In genomic region chr19:954672-955494, GRCh38 we compare ENCODE assay signal across 12 cellular contexts. TPM values are rescaled to one million over a fixed set of nuclear protein-coding genes. Genes with fewer than 3 reads are reported as not detected.
A peak's percentile ranks its signal among the peaks of the same experiment; 100 is the strongest.
DNase-seq lines count a peak whose midpoint lies in the region; ATAC-seq, FAIRE-seq and TF ChIP-seq lines count a peak whose summit lies in the region.
"Had no signal": no experiment of that assay in that cellular context is flagged by ENCODE, and none has a peak within 500 bp of the region (broad histone marks: within the 10 kb centered on the region; RNA-seq: fewer than 3 reads in every experiment).

No MANE protein-coding gene starts in this region.

- no peak overlapping the region for H3K4me2 ChIP-seq in Karpas-422 (ENCODE audit: low read depth, low read length, poor library complexity, severe bottlenecking)

- ATAC-seq in GM19324 (IDR thresholded peaks at IDR 0.05; ENCODE audit: low FRiP score, unreplicated experiment) (peak; percentile 45), body of pancreas (no peak)
- no peak for ATAC-seq in naive thymus-derived CD4-positive, alpha-beta T cell

- H3K9me3 ChIP-seq in CD8-positive, alpha-beta memory T cell (ENCODE audit: low read length) = no peaks in the 10 kb centered on the region
- H3K9me3 ChIP-seq in Karpas-422 (ENCODE audit: low read length) (no peaks in the 10 kb centered on the region), kidney (ENCODE audit: control insufficient read depth in 1 of 2, low read length in 2 of 2) (no peaks in the 10 kb centered on the region), body of pancreas (no peaks in the 10 kb centered on the region)
- no peaks in the 10 kb centered on the region for H3K9me3 ChIP-seq in naive thymus-derived CD4-positive, alpha-beta T cell (ENCODE audit: control insufficient read depth in 2 of 3, low read length in 3 of 3)
- H3K9me3 ChIP-seq: ovary had no signal

- peak overlapping the region; percentile 57 for H3K27ac ChIP-seq in CD8-positive, alpha-beta memory T cell (ENCODE audit: low read depth, low read length)
- no peak overlapping the region for H3K27ac ChIP-seq in Karpas-422 (ENCODE audit: low read length)
- H3K27ac ChIP-seq in kidney (ENCODE audit: low read depth in 2 of 2, low read length in 2 of 2) = peak overlapping the region; percentile 80 to 87
- H3K27ac ChIP-seq in naive thymus-derived CD4-positive, alpha-beta T cell (ENCODE audit: low read depth, low read length) = no peak overlapping the region
- H3K27ac ChIP-seq in body of pancreas = peak overlapping the region in 2 of 4 donors; percentile 84 to 91
- H3K27ac ChIP-seq: ovary had no signal

- H3K4me3 ChIP-seq in CD8-positive, alpha-beta memory T cell (ENCODE audit: low read length) = no peak overlapping the region
- no peak overlapping the region for H3K4me3 ChIP-seq in Karpas-422 (ENCODE audit: low read length)
- no peak overlapping the region for H3K4me3 ChIP-seq in kidney (ENCODE audit: low read length in 2 of 2)
- H3K4me3 ChIP-seq in naive thymus-derived CD4-positive, alpha-beta T cell (ENCODE audit: low read length) = no peak overlapping the region
- H3K4me3 ChIP-seq in body of pancreas = no peak overlapping the region
- H3K4me3 ChIP-seq: ovary had no signal

- POLR2A ChIA-PET in CD8-positive, alpha-beta memory T cell (lab: Charles Lee) = no interaction called here
- POLR2A ChIA-PET in HEK293T (lab: Yijun Ruan, JAX) = no interaction called here
- POLR2A ChIA-PET in naive thymus-derived CD4-positive, alpha-beta T cell (lab: Charles Lee) = no interaction called here

- no peak for FAIRE-seq in kidney (lab: Jason Lieb, UNC)

- H3K4me3 Mint-ChIP-seq in CD8-positive, alpha-beta memory T cell = no peak overlapping the region
- no peak overlapping the region for H3K4me3 Mint-ChIP-seq in naive thymus-derived CD4-positive, alpha-beta T cell

- H2AFZ ChIP-seq in Karpas-422 (ENCODE audit: low read length) = no peak overlapping the region

- H3K4me1 Mint-ChIP-seq in CD8-positive, alpha-beta memory T cell = peaks cover 0 to 26% (median 2%) of the 10 kb centered on the region in 3 donors
- peaks cover 0 to 13% (median 3%) of the 10 kb centered on the region in 7 donors for H3K4me1 Mint-ChIP-seq in naive thymus-derived CD4-positive, alpha-beta T cell

- TF ChIP-seq POLR2A in body of pancreas (IDR thresholded peaks at IDR 0.05) = no peak

- no peak for TF ChIP-seq CTCF in kidney (IDR thresholded peaks at IDR 0.05; ENCODE audit: borderline replicate concordance, extremely low read depth, insufficient read depth)
- TF ChIP-seq CTCF in body of pancreas (IDR thresholded peaks at IDR 0.05) = no peak

- H3K4me1 ChIP-seq in CD8-positive, alpha-beta memory T cell (ENCODE audit: insufficient read depth, low read length) = peaks cover 19% of the 10 kb centered on the region
- H3K4me1 ChIP-seq in Karpas-422 (ENCODE audit: low read length) (peaks cover 7% of the 10 kb centered on the region; the same call in 1 of the 2 replicates), kidney (ENCODE audit: control insufficient read depth in 1 of 2, insufficient read depth in 1 of 2, low read depth in 1 of 2, low read length in 2 of 2) (peaks cover 12 to 38% of the 10 kb centered on the region in 2 donors), body of pancreas (peaks cover 53% of the 10 kb centered on the region)
- peaks cover 6 to 11% of the 10 kb centered on the region in 2 donors for H3K4me1 ChIP-seq in naive thymus-derived CD4-positive, alpha-beta T cell (ENCODE audit: control insufficient read depth in 2 of 2, insufficient read depth in 2 of 2, low read length in 2 of 2)

- H3K36me3 ChIP-seq in CD8-positive, alpha-beta memory T cell (ENCODE audit: insufficient read depth, low read length) = no peaks in the 10 kb centered on the region
- H3K36me3 ChIP-seq in Karpas-422 (ENCODE audit: insufficient read depth, low read length) = no peaks in the 10 kb centered on the region
- H3K36me3 ChIP-seq in kidney (ENCODE audit: control insufficient read depth in 1 of 2, insufficient read depth in 2 of 2, low read length in 2 of 2) = no peaks in the 10 kb centered on the region
- H3K36me3 ChIP-seq in naive thymus-derived CD4-positive, alpha-beta T cell (ENCODE audit: control insufficient read depth in 2 of 3, insufficient read depth in 3 of 3, low read length in 3 of 3) = no peaks in the 10 kb centered on the region
- H3K36me3 ChIP-seq in body of pancreas (replicated peaks in 1 of 2; ENCODE audit: insufficient read depth in 1 of 2, low read depth in 2 of 2) = no peaks in the 10 kb centered on the region
- H3K36me3 ChIP-seq: ovary had no signal

- no peaks in the 10 kb centered on the region for H3K79me2 ChIP-seq in Karpas-422 (ENCODE audit: low read length)

- intact Hi-C loops in kidney (cut with DNase I) (no loop called here), body of pancreas (cut with DNase I) (no loop called here)
- intact Hi-C loops in naive thymus-derived CD4-positive, alpha-beta T cell (cut with micrococcal nuclease) = no loop called here

- peak overlapping the region in 1 of 8 donors; percentile 75 for H3K27ac Mint-ChIP-seq in CD8-positive, alpha-beta memory T cell
- no peak overlapping the region for H3K27ac Mint-ChIP-seq in naive thymus-derived CD4-positive, alpha-beta T cell

- no peaks in the 10 kb centered on the region for H3K9me2 ChIP-seq in Karpas-422 (replicated peaks; ENCODE audit: insufficient read depth, low read length)

- no peak overlapping the region for H3K9ac ChIP-seq in Karpas-422 (ENCODE audit: low read length)
- H3K9ac ChIP-seq in kidney (ENCODE audit: low read length in 2 of 2) = peak overlapping the region in 1 of 2 donors; percentile 40

- H4K20me1 ChIP-seq in Karpas-422 (ENCODE audit: insufficient read depth, low read depth, low read length) = 0 out of 2 replicates have a peak, but pooled peaks cover 10% of the 10 kb centered on the region

- peaks cover 0 to 2% (median 0%) of the 10 kb centered on the region in 3 donors for H3K36me3 Mint-ChIP-seq in CD8-positive, alpha-beta memory T cell
- peaks cover 0 to 3% (median 0%) of the 10 kb centered on the region in 5 donors for H3K36me3 Mint-ChIP-seq in naive thymus-derived CD4-positive, alpha-beta T cell

- no peaks in the 10 kb centered on the region for H3K27me3 Mint-ChIP-seq in CD8-positive, alpha-beta memory T cell
- no peaks in the 10 kb centered on the region for H3K27me3 Mint-ChIP-seq in naive thymus-derived CD4-positive, alpha-beta T cell

- DNase-seq in CD8-positive, alpha-beta memory T cell = no peak
- DNase-seq in Karpas-422 (peak; percentile 47), kidney (no peak), HEK293T (ENCODE audit: extremely low spot score) (no peak), LoVo (ENCODE audit: low spot score) (no peak), body of pancreas (no peak)
- DNase-seq in naive thymus-derived CD4-positive, alpha-beta T cell = no peak
- DNase-seq: activated CD8-positive, alpha-beta memory T cell treated with anti-CD3 and anti-CD28 coated beads for 24 hours; MV-4-11; stimulated activated CD4-positive, alpha-beta T cell treated with anti-CD3 and anti-CD28 coated beads, Interleukin-4, amount 100 ng/mL, for 4 hours had no signal

- no peaks in the 10 kb centered on the region for H3K27me3 ChIP-seq in CD8-positive, alpha-beta memory T cell (ENCODE audit: insufficient read depth, low read length, poor library complexity, severe bottlenecking)
- H3K27me3 ChIP-seq in Karpas-422 (ENCODE audit: low read length) (no peaks in the 10 kb centered on the region), body of pancreas (no peaks in the 10 kb centered on the region)
- no peaks in the 10 kb centered on the region for H3K27me3 ChIP-seq in naive thymus-derived CD4-positive, alpha-beta T cell (ENCODE audit: control insufficient read depth in 2 of 2, insufficient read depth in 2 of 2, low read length in 2 of 2)
- H3K27me3 ChIP-seq: ovary had no signal

- 83 to 85% methylated on average over 17 to 30 of the region's 43 CpGs for WGBS in body of pancreas, 2 donors

- H3K9me3 Mint-ChIP-seq in CD8-positive, alpha-beta memory T cell = no peaks in the 10 kb centered on the region
- no peaks in the 10 kb centered on the region for H3K9me3 Mint-ChIP-seq in naive thymus-derived CD4-positive, alpha-beta T cell

- CTCF ChIA-PET in CD8-positive, alpha-beta memory T cell (lab: Charles Lee) = interaction anchor here (0.5 kb wide), 1 partner anchor 99 kb away, joined by 3 read pairs; no protein-coding TSS in a partner anchor
- CTCF ChIA-PET in HEK293T (lab: Yijun Ruan, JAX) = no interaction called here
- CTCF ChIA-PET in naive thymus-derived CD4-positive, alpha-beta T cell (lab: Charles Lee) = no interaction called here

RNA-seq across cellular contexts. Expression of gene ARID3A, which starts 29.0 kb away (rescaled TPM):
- 10 to 100 TPM; 12.8 to 15.9 TPM for total RNA-seq in CD8-positive, alpha-beta memory T cell
- 0.49 TPM for polyA plus RNA-seq in CD8-positive, alpha-beta memory T cell
- total RNA-seq in Karpas-422 (2014; rRNA removed; shearing (Covaris generic); ENCODE audit: low replicate concordance) = 2.0 and 4.6 TPM in 2 replicates
- total RNA-seq in kidney (16.9 TPM), body of pancreas (1 to 10 TPM; 3.1 to 5.9 TPM)
- 5.6 TPM for polyA plus RNA-seq in kidney (ENCODE audit: insufficient read depth, low read depth, low replicate concordance)
- total RNA-seq in naive thymus-derived CD4-positive, alpha-beta T cell = 10 to 100 TPM in 3 of 5 experiments, 1 to 10 TPM in 2; 7.1 to 33.1 (median 10.2) TPM
- under 1 TPM; 0.57 to 0.95 TPM for polyA plus RNA-seq in naive thymus-derived CD4-positive, alpha-beta T cell

RNA-seq across cellular contexts. Expression of gene WDR18, which starts 29.3 kb away (rescaled TPM):
- total RNA-seq in CD8-positive, alpha-beta memory T cell = 100 to 1,000 TPM; 108 to 133 TPM
- polyA plus RNA-seq in CD8-positive, alpha-beta memory T cell = 61.3 TPM
- 41.1 and 87.2 TPM in 2 replicates for total RNA-seq in Karpas-422 (2014; rRNA removed; shearing (Covaris generic); ENCODE audit: low replicate concordance)
- 40.3 TPM for total RNA-seq in kidney
- polyA plus RNA-seq in kidney (ENCODE audit: insufficient read depth, low read depth, low replicate concordance) = 77.2 TPM
- 10 to 100 TPM; 20.7 to 63.8 (median 48.5) TPM for total RNA-seq in naive thymus-derived CD4-positive, alpha-beta T cell
- polyA plus RNA-seq in naive thymus-derived CD4-positive, alpha-beta T cell = 10 to 100 TPM; 69.8 to 74.4 TPM
- total RNA-seq in body of pancreas = 10 to 100 TPM; 15.3 to 53.1 TPM

RNA-seq across cellular contexts. Expression of gene KISS1R, which starts 37.8 kb away (rescaled TPM):
- 1 to 10 TPM; 1.2 to 2.3 TPM for total RNA-seq in CD8-positive, alpha-beta memory T cell
- 0.49 TPM for polyA plus RNA-seq in CD8-positive, alpha-beta memory T cell
- total RNA-seq in Karpas-422 (2014; rRNA removed; shearing (Covaris generic); ENCODE audit: low replicate concordance) = not detected in 2 replicates
- total RNA-seq in kidney (0.69 TPM), body of pancreas (1 to 10 TPM in 1 of 2 donors, not detected in 1; 3.3 TPM)
- not detected for polyA plus RNA-seq in kidney (ENCODE audit: insufficient read depth, low read depth, low replicate concordance)
- total RNA-seq in naive thymus-derived CD4-positive, alpha-beta T cell = 1 to 10 TPM; 1.1 to 3.0 (median 1.7) TPM
- under 1 TPM; 0.72 to 0.85 TPM for polyA plus RNA-seq in naive thymus-derived CD4-positive, alpha-beta T cell
- polyA plus RNA-seq: ovary had no signal

RNA-seq across cellular contexts. Expression of gene R3HDM4, which starts 41.9 kb away (rescaled TPM):
- 10 to 100 TPM; 60.7 to 65.2 TPM for total RNA-seq in CD8-positive, alpha-beta memory T cell
- polyA plus RNA-seq in CD8-positive, alpha-beta memory T cell = 197 TPM
- total RNA-seq in Karpas-422 (2014; rRNA removed; shearing (Covaris generic); ENCODE audit: low replicate concordance) = 41.9 and 43.8 TPM in 2 replicates
- total RNA-seq in kidney = 71.4 TPM
- polyA plus RNA-seq in kidney (ENCODE audit: insufficient read depth, low read depth, low replicate concordance) = 47.4 TPM
- 100 to 1,000 TPM; 123 to 219 (median 184) TPM for total RNA-seq in naive thymus-derived CD4-positive, alpha-beta T cell
- 100 to 1,000 TPM; 195 to 251 TPM for polyA plus RNA-seq in naive thymus-derived CD4-positive, alpha-beta T cell
- 10 to 100 TPM; 11.2 to 34.0 TPM for total RNA-seq in body of pancreas

RNA-seq across cellular contexts. Expression of gene GRIN3B, which starts 45.3 kb away (rescaled TPM):
- total RNA-seq in CD8-positive, alpha-beta memory T cell = not detected
- not detected for polyA plus RNA-seq in CD8-positive, alpha-beta memory T cell
- total RNA-seq in Karpas-422 (2014; rRNA removed; shearing (Covaris generic); ENCODE audit: low replicate concordance) = 1.4 TPM in 1 of 2 replicates, not detected in the other
- total RNA-seq in kidney (0.44 TPM), body of pancreas (under 1 TPM in 1 of 2 donors, not detected in 1; 0.26 TPM)
- 0.15 TPM for polyA plus RNA-seq in kidney (ENCODE audit: insufficient read depth, low read depth, low replicate concordance)
- total RNA-seq in naive thymus-derived CD4-positive, alpha-beta T cell = under 1 TPM in 3 of 5 experiments, not detected in 2; 0.10 to 0.56 (median 0.19) TPM
- polyA plus RNA-seq in naive thymus-derived CD4-positive, alpha-beta T cell = not detected

Comparison
In these comparisons a context has a peak if more than half of its experiments do, and no peak if none do; other contexts are left out.
1. H3K27ac ChIP-seq: peak in CD8-positive, alpha-beta memory T cell (single experiment) and kidney (2 of 2); none in Karpas-422 (single experiment) and naive thymus-derived CD4-positive, alpha-beta T cell (single experiment).